In the genomic region with DNA sequence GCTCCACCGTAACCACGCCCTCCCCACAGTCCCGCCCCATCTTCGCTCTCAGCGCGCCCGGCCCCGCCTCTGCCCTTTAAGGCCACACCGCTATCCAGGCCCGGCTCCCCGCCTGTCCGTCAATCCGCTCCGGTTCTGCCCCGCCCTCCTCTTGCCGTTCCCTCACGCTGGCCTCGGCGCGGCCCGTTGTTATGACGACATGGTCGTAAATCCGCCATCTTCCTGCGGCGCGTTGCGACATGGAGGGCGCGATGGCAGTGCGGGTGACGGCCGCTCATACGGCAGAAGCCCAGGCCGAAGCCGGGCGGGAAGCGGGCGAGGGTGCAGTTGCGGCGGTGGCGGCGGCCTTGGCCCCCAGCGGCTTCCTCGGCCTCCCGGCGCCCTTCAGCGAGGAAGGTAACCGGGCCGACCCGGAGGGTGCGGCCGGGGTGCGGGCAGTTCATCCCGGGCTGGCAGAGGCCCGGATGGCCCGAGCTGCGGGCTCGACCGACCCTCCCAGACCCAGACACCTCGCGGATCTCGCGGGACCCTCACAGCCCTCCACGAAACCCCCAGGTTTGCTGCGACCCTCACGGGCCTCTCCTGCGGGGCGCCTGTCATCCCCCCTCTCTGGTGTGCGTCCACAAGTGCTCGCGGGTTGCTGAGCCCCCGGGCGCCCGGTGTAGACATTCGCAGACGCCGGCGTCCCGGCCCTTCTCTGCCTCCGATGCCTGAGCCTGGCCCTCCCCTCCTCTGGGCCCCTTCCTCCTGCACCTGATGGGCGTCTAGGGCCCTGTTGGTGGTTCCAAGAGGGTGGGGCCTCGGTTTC, we compare ENCODE assay signal across 8 cellular contexts. TPM values are rescaled to one million over a fixed set of nuclear protein-coding genes. Genes with fewer than 3 reads are reported as not detected.
DNase-seq lines count a peak whose midpoint lies in the region; ATAC-seq and TF ChIP-seq lines count a peak whose summit lies in the region.

A gene with protein sequence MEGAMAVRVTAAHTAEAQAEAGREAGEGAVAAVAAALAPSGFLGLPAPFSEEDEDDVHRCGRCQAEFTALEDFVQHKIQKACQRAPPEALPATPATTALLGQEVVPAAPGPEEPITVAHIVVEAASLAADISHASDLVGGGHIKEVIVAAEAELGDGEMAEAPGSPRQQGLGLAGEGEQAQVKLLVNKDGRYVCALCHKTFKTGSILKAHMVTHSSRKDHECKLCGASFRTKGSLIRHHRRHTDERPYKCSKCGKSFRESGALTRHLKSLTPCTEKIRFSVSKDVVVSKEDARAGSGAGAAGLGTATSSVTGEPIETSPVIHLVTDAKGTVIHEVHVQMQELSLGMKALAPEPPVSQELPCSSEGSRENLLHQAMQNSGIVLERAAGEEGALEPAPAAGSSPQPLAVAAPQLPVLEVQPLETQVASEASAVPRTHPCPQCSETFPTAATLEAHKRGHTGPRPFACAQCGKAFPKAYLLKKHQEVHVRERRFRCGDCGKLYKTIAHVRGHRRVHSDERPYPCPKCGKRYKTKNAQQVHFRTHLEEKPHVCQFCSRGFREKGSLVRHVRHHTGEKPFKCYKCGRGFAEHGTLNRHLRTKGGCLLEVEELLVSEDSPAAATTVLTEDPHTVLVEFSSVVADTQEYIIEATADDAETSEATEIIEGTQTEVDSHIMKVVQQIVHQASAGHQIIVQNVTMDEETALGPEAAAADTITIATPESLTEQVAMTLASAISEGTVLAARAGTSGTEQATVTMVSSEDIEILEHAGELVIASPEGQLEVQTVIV (plus strand): TSS at position 217 of the 808 bp plus-strand sequence. CDS start 23 bp downstream, at position 240.

- in situ Hi-C loops in IMR-90 (cut with MboI; ENCODE audit: low sequenced_read_pairs), result no loop called here

- H3K27me3 ChIP-seq in IMR-90 (ENCODE audit: control insufficient read depth, insufficient read depth, low read length), result no peaks in the 10 kb centered on the region

- intact Hi-C loops in IMR-90 (cut with micrococcal nuclease), result no loop called here
- intact Hi-C loops in mucosa of descending colon (cut with DNase I, micrococcal nuclease), result no loop called here

- H3K4ac ChIP-seq in IMR-90 (ENCODE audit: low read depth, low read length), result peak within 1 kb of the TSS; percentile 38

- H3K36me3 ChIP-seq in IMR-90 (ENCODE audit: control insufficient read depth, insufficient read depth, low read length), result peaks cover under 1% of the 10 kb centered on the region; the same call in 1 of the 2 replicates
- H3K36me3 ChIP-seq in mucosa of descending colon (ENCODE audit: low read depth), result no peaks in the 10 kb centered on the region

- peak; percentile 100 for DNase-seq in DMS 273 (lab: John Stamatoyannopoulos, UW; ENCODE audit: unreplicated experiment)
- peak; percentile 99 for DNase-seq in IMR-90
- DNase-seq in OCI-M1 (lab: John Stamatoyannopoulos, UW), result peak; percentile 99
- peak; percentile 96 for DNase-seq in activated T-cell treated with anti-CD3 and anti-CD28 coated beads for 4 hours
- DNase-seq in epithelial cell of esophagus (ENCODE audit: low read depth), result peak; percentile 100
- DNase-seq in mucosa of descending colon, result peak; percentile 100
- DNase-seq in stimulated activated CD8-positive, alpha-beta memory T cell treated with anti-CD3 and anti-CD28 coated beads, Interleukin-4, amount 100 ng/mL, for 24 hours (ENCODE audit: low read depth), result peak; percentile 100

- no peaks in the 10 kb centered on the region for H3K9me3 ChIP-seq in IMR-90 (ENCODE audit: control insufficient read depth, insufficient read depth, low read length)
- H3K9me3 ChIP-seq in mucosa of descending colon, result no peaks in the 10 kb centered on the region

- peak within 1 kb of the TSS; percentile 60; the same call in 1 of the 2 replicates for H2AK5ac ChIP-seq in IMR-90 (ENCODE audit: low read depth, low read length)

- peak within 1 kb of the TSS; percentile 70 for H3K9ac ChIP-seq in IMR-90 (ENCODE audit: low read depth, low read length)

- BruUV-seq in IMR-90 (replicated peaks; lab: Mats Ljungman, UMichigan), result no TSS peak

- TF ChIP-seq RAD21 in IMR-90 (IDR thresholded peaks at IDR 0.05; ENCODE audit: low read length), result no peak

- H3K27ac ChIP-seq in IMR-90 (ENCODE audit: insufficient read depth, low read length), result peak within 1 kb of the TSS; percentile 46

- H3K4me1 ChIP-seq in IMR-90 (ENCODE audit: control insufficient read depth, insufficient read depth, low read length) (peaks cover 12% of the 10 kb centered on the region), mucosa of descending colon (ENCODE audit: low read depth) (peaks cover 23% of the 10 kb centered on the region)

- H3K56ac ChIP-seq in IMR-90 (ENCODE audit: extremely low read depth, insufficient read depth, low read length), result peak within 1 kb of the TSS; percentile 26; the same call in 1 of the 2 replicates

- POLR2A ChIA-PET in IMR-90 (lab: Charles Lee; ENCODE audit: unreplicated experiment), result no interaction called here

- no peak within 1 kb of the TSS; the same call in 1 of the 2 replicates for H3K23ac ChIP-seq in IMR-90 (ENCODE audit: low read depth, low read length)

- CTCF ChIA-PET in IMR-90 (lab: Yijun Ruan, JAX), result no interaction called here

- H3K4me3 ChIP-seq in IMR-90 (ENCODE audit: insufficient read depth, low read depth, low read length) (peak within 1 kb of the TSS; percentile 58), epithelial cell of esophagus (ENCODE audit: low read length) (peak within 1 kb of the TSS; percentile 87), mucosa of descending colon (peak within 1 kb of the TSS; percentile 38)

- peak within 1 kb of the TSS; percentile 8; the same call in 1 of the 2 replicates for H3K14ac ChIP-seq in IMR-90 (replicated peaks; ENCODE audit: low read depth, low read length)

- TF ChIP-seq CTCF in IMR-90 (conservative IDR thresholded peaks at IDR 0.05; ENCODE audit: low read depth, low read length), result no peak
- no peak for TF ChIP-seq CTCF in epithelial cell of esophagus (IDR thresholded peaks at IDR 0.05; ENCODE audit: insufficient read depth, low read depth, low read length, missing control alignments)
- peak; percentile 17 for TF ChIP-seq CTCF in mucosa of descending colon (IDR thresholded peaks at IDR 0.05)

- H4K5ac ChIP-seq in IMR-90 (ENCODE audit: low read depth, low read length), result peak within 1 kb of the TSS; percentile 43

- WGBS in IMR-90 (ENCODE audit: extremely low coverage in 2 of 2, insufficient read length in 1 of 2), 2 experiments, result 0% methylated on average over 42 of the region's 83 CpGs; no CpG with 5 or more reads in 1 of the 2 experiments

- dilution Hi-C loops in IMR-90 (cut with HindIII; ENCODE audit: low sequenced_read_pairs, unreplicated experiment), result no loop called here

- peak within 1 kb of the TSS; percentile 94 for H2AK9ac ChIP-seq in IMR-90 (replicated peaks; ENCODE audit: low read depth, low read length, poor library complexity)

- H3K18ac ChIP-seq in IMR-90 (ENCODE audit: low read depth, low read length), result no peak within 1 kb of the TSS

- no peak within 1 kb of the TSS for H2BK15ac ChIP-seq in IMR-90 (ENCODE audit: low read depth, low read length)

- H3K4me2 ChIP-seq in IMR-90 (ENCODE audit: low read depth, low read length), result peak within 1 kb of the TSS; percentile 97

- H2BK20ac ChIP-seq in IMR-90 (ENCODE audit: low read depth, low read length), result no peak within 1 kb of the TSS

- peaks cover 2 to 35% of the 10 kb centered on the region in 2 experiments; a peak in 2 of 4 replicates for H3K79me1 ChIP-seq in IMR-90 (ENCODE audit: low read depth in 1 of 2, low read length in 2 of 2)

- H4K20me1 ChIP-seq in IMR-90 (ENCODE audit: insufficient read depth, low read length), result peaks cover 18% of the 10 kb centered on the region

- H4K8ac ChIP-seq in IMR-90 (ENCODE audit: low read depth in 2 of 2, low read length in 2 of 2), result peak within 1 kb of the TSS; percentile 59 to 76; a peak in 3 of 4 replicates

- no peak within 1 kb of the TSS; the same call in 1 of the 2 replicates for H2BK120ac ChIP-seq in IMR-90 (ENCODE audit: low read depth, low read length)

- peak; percentile 91 for TF ChIP-seq POLR2A in IMR-90 (IDR thresholded peaks at IDR 0.05; ENCODE audit: low read depth, low read length)

- H2BK5ac ChIP-seq in IMR-90 (ENCODE audit: low read depth, low read length, poor library complexity, severe bottlenecking), result peak within 1 kb of the TSS; percentile 43

- ATAC-seq in GM21528 (IDR thresholded peaks at IDR 0.05; ENCODE audit: low FRiP score, unreplicated experiment) (peak; percentile 91), IMR-90 (ENCODE audit: low read depth) (peak; percentile 99), mucosa of descending colon (peak; percentile 97)

- peak within 1 kb of the TSS; percentile 38; the same call in 1 of the 2 replicates for H4K91ac ChIP-seq in IMR-90 (ENCODE audit: insufficient read depth, low read depth, low read length)

- H3K9me1 ChIP-seq in IMR-90 (ENCODE audit: insufficient read depth, low read length), result peaks cover 15% of the 10 kb centered on the region; the same call in 1 of the 2 replicates

- peak within 1 kb of the TSS; percentile 99 for H2AFZ ChIP-seq in IMR-90 (replicated peaks; ENCODE audit: low read length, poor library complexity)

TF ChIP-seq in IMR-90, 13 proteins besides CTCF, POLR2A, EP300 and RAD21 (continues in another document):
- TF ChIP-seq SMC3 (IDR thresholded peaks at IDR 0.05; ENCODE audit: low read depth, low read length), result 0 out of 2 replicates have a peak, but pooled peaks have one; percentile 10
- TF ChIP-seq, protein P1, sequence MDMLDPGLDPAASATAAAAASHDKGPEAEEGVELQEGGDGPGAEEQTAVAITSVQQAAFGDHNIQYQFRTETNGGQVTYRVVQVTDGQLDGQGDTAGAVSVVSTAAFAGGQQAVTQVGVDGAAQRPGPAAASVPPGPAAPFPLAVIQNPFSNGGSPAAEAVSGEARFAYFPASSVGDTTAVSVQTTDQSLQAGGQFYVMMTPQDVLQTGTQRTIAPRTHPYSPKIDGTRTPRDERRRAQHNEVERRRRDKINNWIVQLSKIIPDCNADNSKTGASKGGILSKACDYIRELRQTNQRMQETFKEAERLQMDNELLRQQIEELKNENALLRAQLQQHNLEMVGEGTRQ (IDR thresholded peaks at IDR 0.05; ENCODE audit: low read depth, low read length), result peak; percentile 19; the same call in 1 of the 2 replicates
- peak; percentile 97 for TF ChIP-seq MAZ (IDR thresholded peaks at IDR 0.05; ENCODE audit: borderline replicate concordance, low read depth, low read length)
- no peak for TF ChIP-seq BHLHE40 (IDR thresholded peaks at IDR 0.05; ENCODE audit: low read depth, low read length)
- no peak for TF ChIP-seq FOS (IDR thresholded peaks at IDR 0.05; ENCODE audit: low read depth, low read length)

RNA-seq across cellular contexts. Expression of the gene that starts here (rescaled TPM):
- 13.1 and 25.0 TPM in 2 replicates for total RNA-seq in IMR-90 (2012; rRNA removed)
- 33.0 and 39.6 TPM in 2 replicates for polyA plus RNA-seq in IMR-90 (2012; rRNA removed)
- 14.6 and 22.6 TPM in 2 replicates for polyA plus RNA-seq in IMR-90 (2012; cell fraction: cytosol; rRNA removed)
- polyA plus RNA-seq in IMR-90 (2012; cell fraction: nucleus; rRNA removed; ENCODE audit: low replicate concordance), result 129 and 420 TPM in 2 replicates
- 10 to 100 TPM; 23.5 to 28.3 (median 24.2) TPM for total RNA-seq in mucosa of descending colon

Comparison
In these comparisons a context has a peak if more than half of its experiments do, and no peak if none do; other contexts are left out.
1. Peak in every context shown above with its lines: DNase-seq, ATAC-seq, H3K4me3 ChIP-seq and H3K27ac ChIP-seq.